In the genomic region with DNA sequence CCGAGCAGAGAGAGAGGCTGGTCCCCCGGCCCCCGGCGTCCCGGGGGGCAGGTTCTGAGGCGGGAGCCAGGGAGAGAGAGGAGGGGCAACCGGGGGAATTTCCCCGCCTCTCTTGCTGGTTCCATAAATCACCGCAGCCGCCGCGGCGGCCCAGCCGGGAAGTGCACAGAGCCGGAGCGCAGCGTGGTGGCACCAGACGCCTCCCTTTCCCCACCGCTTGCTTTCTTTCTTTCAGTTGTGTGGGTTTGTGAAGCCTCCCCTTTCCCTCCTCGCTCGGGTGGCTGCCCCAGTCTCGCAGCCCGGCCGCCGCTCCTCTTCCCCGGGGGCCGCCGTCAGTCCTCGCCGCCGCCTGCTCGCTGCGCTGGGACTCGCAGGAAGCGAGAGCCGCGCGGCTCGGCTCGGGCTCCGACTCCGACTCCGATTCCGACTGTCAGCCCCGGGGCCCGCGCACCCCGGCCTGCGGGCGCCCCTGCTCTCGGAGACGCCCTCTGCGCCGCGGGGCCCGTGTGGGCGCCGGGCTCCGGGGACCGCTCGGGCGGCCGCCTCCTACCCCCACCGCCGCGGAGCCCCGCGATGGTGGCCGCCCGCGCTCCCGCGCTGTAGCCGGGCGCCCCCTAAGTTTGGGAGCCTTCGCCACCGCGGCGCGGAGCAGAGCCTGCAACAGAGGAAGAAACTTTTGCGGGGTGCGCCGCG, we compare ENCODE assay signal across 8 cellular contexts. TPM values are rescaled to one million over a fixed set of nuclear protein-coding genes. Genes with fewer than 3 reads are reported as not detected.
DNase-seq lines count a peak whose midpoint lies in the region; ATAC-seq and TF ChIP-seq lines count a peak whose summit lies in the region.

A gene (plus strand): TSS at position 153 of the 693 bp plus-strand sequence. CDS start 616 bp downstream, outside the sequence.

- H3K4me3 ChIP-seq in colonic mucosa: peak within 1 kb of the TSS; percentile 51

- peak; percentile 88 for ATAC-seq in GM18498 (IDR thresholded peaks at IDR 0.05; ENCODE audit: unreplicated experiment)
- peak; percentile 83 for ATAC-seq in HG02885 (IDR thresholded peaks at IDR 0.05; ENCODE audit: poor library complexity, unreplicated experiment)
- peak; percentile 76 for ATAC-seq in left colon

- DNase-seq in NCI-H2107 treated with DMSO at 0.1 percent for 48 hours (lab: John Stamatoyannopoulos, UW; ENCODE audit: unreplicated experiment) (peak; percentile 85), colonic mucosa (peak; percentile 75), left colon (peak; percentile 69 to 73), NK-92 (lab: John Stamatoyannopoulos, UW; ENCODE audit: unreplicated experiment) (no peak)
- DNase-seq in activated CD4-positive, CD25-positive, alpha-beta regulatory T cell treated with anti-CD3 and anti-CD28 coated beads, Interleukin-2, amount 50 U/mL, for 72 hours: peak; percentile 40
- DNase-seq in stimulated activated CD4-positive, alpha-beta T cell treated with anti-CD3 and anti-CD28 coated beads, Interleukin-15, amount 100 ng/mL, for 48 hours (ENCODE audit: low read depth in 2 of 2): peak; percentile 45 to 61

- H3K36me3 ChIP-seq in colonic mucosa: no peaks in the 10 kb centered on the region

- peaks cover 5% of the 10 kb centered on the region for H3K4me1 ChIP-seq in colonic mucosa

- H3K27me3 ChIP-seq in colonic mucosa: peaks cover 14% of the 10 kb centered on the region

- peak within 1 kb of the TSS; percentile 26 for H3K27ac ChIP-seq in colonic mucosa

- intact Hi-C loops in colonic mucosa (cut with DNase I): no loop called here
- intact Hi-C loops in left colon (cut with DNase I, micrococcal nuclease): no loop called here

- no peak for TF ChIP-seq CTCF in colonic mucosa (IDR thresholded peaks at IDR 0.05)

- no peaks in the 10 kb centered on the region for H3K9me3 ChIP-seq in colonic mucosa

- peak within 1 kb of the TSS; percentile 40 to 60 for H3K9ac ChIP-seq in colonic mucosa (ENCODE audit: low read depth in 2 of 2, low read length in 2 of 2)

RNA-seq across cellular contexts. Expression of the gene that starts here (rescaled TPM):
- total RNA-seq in colonic mucosa (1 to 10 TPM; 1.5 to 2.0 TPM), left colon (1 to 10 TPM; 1.4 to 2.6 TPM)
